ENCODE assay signal across 15 cellular contexts in the genomic region with DNA sequence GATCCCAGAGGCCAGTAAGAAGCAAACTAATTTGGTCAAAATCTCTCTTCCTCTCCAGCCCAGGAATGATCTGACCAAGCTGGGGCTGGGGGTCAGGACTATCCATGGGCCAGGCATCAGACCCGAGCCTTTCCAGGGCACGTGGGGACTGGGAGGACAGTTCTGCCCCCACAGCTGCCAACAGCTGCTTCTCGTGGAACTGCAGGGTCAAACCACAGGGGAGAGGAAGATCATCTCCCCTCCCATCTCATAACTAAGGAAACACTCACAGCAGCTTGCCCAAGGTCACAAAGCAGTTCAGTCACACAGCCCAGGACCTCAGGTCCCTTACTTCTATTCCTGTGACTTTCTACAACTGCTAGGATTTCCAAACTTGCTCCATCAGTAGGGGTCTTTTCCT. TPM values are rescaled to one million over a fixed set of nuclear protein-coding genes. Genes with fewer than 3 reads are reported as not detected.
DNase-seq lines count a peak whose midpoint lies in the region; ATAC-seq, FAIRE-seq and TF ChIP-seq lines count a peak whose summit lies in the region.
"Had no signal": no experiment of that assay in that cellular context is flagged by ENCODE, and none has a peak within 500 bp of the region (broad histone marks: within the 10 kb centered on the region; RNA-seq: fewer than 3 reads in every experiment).

No MANE protein-coding gene starts in this region.

- intact Hi-C loops in GM12878 (cut with micrococcal nuclease; ENCODE audit: unreplicated experiment) = no loop called here

- peak overlapping the region; percentile 34; the same call in 1 of the 2 replicates for H3K4me2 ChIP-seq in GM12878 (ENCODE audit: control insufficient read depth, insufficient read depth)
- H3K4me2 ChIP-seq: KMS-11 had no signal

- H3K79me2 ChIP-seq in GM12878 (ENCODE audit: control insufficient read depth, insufficient read depth, low read length) = no peaks in the 10 kb centered on the region; the same call in 1 of the 2 replicates

- H3K9ac ChIP-seq in GM12878 (ENCODE audit: control insufficient read depth, insufficient read depth, low read length) = no peak overlapping the region
- H3K9ac ChIP-seq: KMS-11 had no signal

- TF ChIP-seq CTCF in AG10803 (conservative IDR thresholded peaks at IDR 0.05; ENCODE audit: low read length) (no peak), GM12878 (IDR thresholded peaks at IDR 0.05 in 2 of 3, conservative IDR thresholded peaks at IDR 0.05 in 1 of 3; ENCODE audit: control insufficient read depth in 2 of 3, extremely low read depth in 1 of 3, insufficient read depth in 1 of 3, low read depth in 3 of 3, low read length in 3 of 3) (no peak)

- H3K27ac ChIP-seq in GM12878 (ENCODE audit: control insufficient read depth, insufficient read depth) = 0 out of 2 replicates have a peak overlapping the region, but pooled peaks have one; percentile 40
- H3K27ac ChIP-seq: foreskin keratinocyte, KMS-11 had no signal

- no peak for FAIRE-seq in GM12878 (lab: Jason Lieb, UNC)
- FAIRE-seq: GM19239, keratinocyte had no signal

- no peaks in the 10 kb centered on the region for H3K9me3 ChIP-seq in GM12878 (replicated peaks; ENCODE audit: control insufficient read depth, insufficient read depth, low read length)

- no peak for TF ChIP-seq EP300 in GM12878 (IDR thresholded peaks at IDR 0.05; ENCODE audit: borderline replicate concordance in 1 of 2, control insufficient read depth in 1 of 2, low read depth in 2 of 2, low read length in 2 of 2)

- POLR2A ChIA-PET in GM12878 (lab: Charles Lee) = interaction anchor here (1.3 kb wide), 1 partner anchor 10 kb away, joined by 5 read pairs; no protein-coding TSS in a partner anchor

- BruUV-seq in GM12878 (replicated peaks; lab: Mats Ljungman, UMichigan) = no TSS peak

- no peaks in the 10 kb centered on the region for H4K20me1 ChIP-seq in GM12878 (ENCODE audit: control insufficient read depth, insufficient read depth)

- TF ChIP-seq RAD21 in GM12878 (IDR thresholded peaks at IDR 0.05; ENCODE audit: insufficient read depth, low read depth, low read length) = no peak

- RAD21 ChIA-PET in GM12878 (lab: Charles Lee; ENCODE audit: unreplicated experiment) = interaction anchor here (1.0 to 2.7 kb wide), 4 partner anchors 10 to 68 kb away, joined by 3 to 7 read pairs (median 6); no protein-coding TSS in a partner anchor

- 0 out of 4 replicates have a peak, but pooled peaks cover 0 to 2% of the 10 kb centered on the region in 2 experiments for H3K36me3 ChIP-seq in GM12878 (ENCODE audit: control insufficient read depth in 2 of 2, insufficient read depth in 2 of 2, low read length in 1 of 2)

- no peaks in the 10 kb centered on the region for H3K27me3 ChIP-seq in GM12878 (replicated peaks in 1 of 2; ENCODE audit: control insufficient read depth in 2 of 2, insufficient read depth in 2 of 2, low read length in 1 of 2)

- ATAC-seq in GM12878 = peak; percentile 29
- ATAC-seq in HG02970 (IDR thresholded peaks at IDR 0.05; ENCODE audit: low FRiP score, unreplicated experiment) = no peak

- SMC1A ChIA-PET in GM12878 (lab: Charles Lee; ENCODE audit: uncharacterized antibody, unreplicated experiment) = interaction anchor here (0.6 to 3.6 kb wide), 7 partner anchors 11 to 247 kb away, joined by 3 to 17 read pairs (median 4); no protein-coding TSS in a partner anchor

- CTCF ChIA-PET in GM12878 (lab: Yijun Ruan, JAX) = interaction anchor here (1.1 to 2.0 kb wide), 4 partner anchors 10 to 68 kb away, joined by 3 to 5 read pairs (median 5); no protein-coding TSS in a partner anchor

- 39% methylated on average over 3 of the region's 3 CpGs for WGBS in GM12878 (ENCODE audit: insufficient coverage, insufficient replicate concordance, low lambda C conversion rate, missing lambda C conversion rate)

- H3K4me1 ChIP-seq in GM12878 (ENCODE audit: control insufficient read depth, insufficient read depth, low read length) = peaks cover 26% of the 10 kb centered on the region

- DNase-seq in AG10803 (ENCODE audit: low read depth) (peak; percentile 47), Kasumi-1 (lab: John Stamatoyannopoulos, UW) (peak; percentile 57 to 67), GM12878 (ENCODE audit: low read depth, low spot score) (no peak), myocyte (ENCODE audit: low read depth) (peak; percentile 73), dedifferentiated amniotic fluid mesenchymal stem cell (ENCODE audit: extremely low spot score) (no peak), occipital lobe (lab: John Stamatoyannopoulos, UW) (no peak), hypothalamus (lab: John Stamatoyannopoulos, UW) (no peak)
- DNase-seq: activated CD4-positive, alpha-beta T cell treated with anti-CD3 and anti-CD28 coated beads, Interleukin-2, amount 10 ng/mL, durations not matched to agents 7 days and 5 days; DMS79; foreskin keratinocyte; T-helper 2 cell had no signal

- no peak overlapping the region for H3K4me3 ChIP-seq in AG10803 (ENCODE audit: low read length)
- H3K4me3 ChIP-seq in GM12878 = no peak overlapping the region

- TF ChIP-seq POLR2A in GM12878 (IDR thresholded peaks at IDR 0.05; ENCODE audit: low read depth, low read length) = no peak

- in situ Hi-C loops in GM12878 (cut with MboI) = no loop called here

- no peak overlapping the region for H2AFZ ChIP-seq in GM12878 (ENCODE audit: control insufficient read depth, low read depth, low read length)

TF ChIP-seq in GM12878, 131 proteins besides CTCF, POLR2A, EP300 and RAD21:
- 0 out of 2 replicates have a peak, but pooled peaks have one; percentile 41 for TF ChIP-seq TCF3 (IDR thresholded peaks at IDR 0.05; ENCODE audit: borderline replicate concordance, insufficient read depth, low read depth, low read length)
- TF ChIP-seq, protein P1, sequence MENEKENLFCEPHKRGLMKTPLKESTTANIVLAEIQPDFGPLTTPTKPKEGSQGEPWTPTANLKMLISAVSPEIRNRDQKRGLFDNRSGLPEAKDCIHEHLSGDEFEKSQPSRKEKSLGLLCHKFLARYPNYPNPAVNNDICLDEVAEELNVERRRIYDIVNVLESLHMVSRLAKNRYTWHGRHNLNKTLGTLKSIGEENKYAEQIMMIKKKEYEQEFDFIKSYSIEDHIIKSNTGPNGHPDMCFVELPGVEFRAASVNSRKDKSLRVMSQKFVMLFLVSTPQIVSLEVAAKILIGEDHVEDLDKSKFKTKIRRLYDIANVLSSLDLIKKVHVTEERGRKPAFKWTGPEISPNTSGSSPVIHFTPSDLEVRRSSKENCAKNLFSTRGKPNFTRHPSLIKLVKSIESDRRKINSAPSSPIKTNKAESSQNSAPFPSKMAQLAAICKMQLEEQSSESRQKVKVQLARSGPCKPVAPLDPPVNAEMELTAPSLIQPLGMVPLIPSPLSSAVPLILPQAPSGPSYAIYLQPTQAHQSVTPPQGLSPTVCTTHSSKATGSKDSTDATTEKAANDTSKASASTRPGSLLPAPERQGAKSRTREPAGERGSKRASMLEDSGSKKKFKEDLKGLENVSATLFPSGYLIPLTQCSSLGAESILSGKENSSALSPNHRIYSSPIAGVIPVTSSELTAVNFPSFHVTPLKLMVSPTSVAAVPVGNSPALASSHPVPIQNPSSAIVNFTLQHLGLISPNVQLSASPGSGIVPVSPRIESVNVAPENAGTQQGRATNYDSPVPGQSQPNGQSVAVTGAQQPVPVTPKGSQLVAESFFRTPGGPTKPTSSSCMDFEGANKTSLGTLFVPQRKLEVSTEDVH (IDR thresholded peaks at IDR 0.05; ENCODE audit: low read depth, partially characterized antibody) = no peak

RNA-seq across cellular contexts. Expression of gene DAPK2, which starts 47.1 kb away (rescaled TPM):
- 20.9 and 25.3 TPM in 2 replicates for total RNA-seq in GM12878 (2013; cell fraction: nucleolus; rRNA removed)
- total RNA-seq in GM12878 (2014; rRNA removed) (5.4 and 8.4 TPM in 2 replicates), GM12878 (2014; rRNA removed; fragmentation: Illumina TruSeq; extraction: Trizol) (3.8 and 4.8 TPM in 2 replicates), GM12878 (2021) (5.6 and 5.9 TPM in 2 replicates), myocyte (0.21 and 0.53 TPM in 2 replicates), occipital lobe (5.0 TPM)
- 2.9 TPM for polyA plus RNA-seq in GM12878 (2011; ENCODE audit: low read depth)
- polyA plus RNA-seq in GM12878 (2011; rRNA removed) (2.9 and 4.3 TPM in 2 replicates), GM12878 (2014; fragmentation: Illumina TruSeq; extraction: Trizol) (3.4 and 6.1 TPM in 2 replicates), GM12878 (2014; fragmentation: Nextera tagmentation; extraction: Ambion mirVana) (under 1 TPM; 0.69 to 0.75 TPM), GM12878 (2014; rRNA removed) (5.5 and 6.6 TPM in 2 replicates), GM12878 (2016; fragmentation: Nextera tagmentation; extraction: Ambion mirVana) (1 to 10 TPM; 3.3 to 4.4 TPM)
- 5.8 and 7.7 TPM in 2 replicates for polyA plus RNA-seq in GM12878 (2011; cell fraction: cytosol; rRNA removed)
- 14.9 and 15.7 TPM in 2 replicates for polyA plus RNA-seq in GM12878 (2011; cell fraction: nucleus; rRNA removed)
- polyA plus RNA-seq in GM12878 (2012) = 6.3 and 6.4 TPM in 2 replicates
- polyA minus RNA-seq in GM12878 (2011; rRNA and poly(A)+ RNA removed) = 3.6 and 6.2 TPM in 2 replicates
- 1.6 and 3.8 TPM in 2 replicates for polyA minus RNA-seq in GM12878 (2011; cell fraction: cytosol; rRNA and poly(A)+ RNA removed)
- 3.6 and 6.7 TPM in 2 replicates for polyA minus RNA-seq in GM12878 (2011; cell fraction: nucleus; rRNA and poly(A)+ RNA removed)
- polyA plus RNA-seq in myocyte (2012) = 1.6 TPM

Comparison
In these comparisons a context has a peak if more than half of its experiments do, and no peak if none do; other contexts are left out.
1. DNase-seq: peak in AG10803 (single experiment), Kasumi-1 (2 of 2) and myocyte (single experiment); none in GM12878 (single experiment), dedifferentiated amniotic fluid mesenchymal stem cell (single experiment), occipital lobe (single experiment) and hypothalamus (0 of 51).